23 cellular contexts compared by ENCODE assay signal in genomic region chr11:59778122-59778521, GRCh38. TPM values are rescaled to one million over a fixed set of nuclear protein-coding genes. Genes with fewer than 3 reads are reported as not detected.
DNase-seq lines count a peak whose midpoint lies in the region; ATAC-seq, FAIRE-seq and TF ChIP-seq lines count a peak whose summit lies in the region.
"Had no signal": no experiment of that assay in that cellular context is flagged by ENCODE, and none has a peak within 500 bp of the region (broad histone marks: within the 10 kb centered on the region; RNA-seq: fewer than 3 reads in every experiment).

No MANE protein-coding gene starts in this region.

- no peak overlapping the region for H2AFZ ChIP-seq in hepatocyte
- H2AFZ ChIP-seq: parathyroid adenoma had no signal

- ATAC-seq in pancreas (peak; percentile 62 to 84 (median 80)), HG03095 (IDR thresholded peaks at IDR 0.05; ENCODE audit: unreplicated experiment) (no peak)
- ATAC-seq: gastroesophageal sphincter; naive thymus-derived CD4-positive, alpha-beta T cell had no signal

- FAIRE-seq in pancreas (lab: Jason Lieb, UNC), result no peak
- FAIRE-seq: bronchial epithelial cell, GM18507, H1 had no signal

- no peaks in the 10 kb centered on the region for H3K27me3 ChIP-seq in hepatocyte
- no peaks in the 10 kb centered on the region for H3K27me3 ChIP-seq in pancreas
- H3K27me3 ChIP-seq: gastroesophageal sphincter had no signal

- no peaks in the 10 kb centered on the region for H3K9me3 ChIP-seq in hepatocyte (ENCODE audit: low read depth)
- H3K9me3 ChIP-seq in pancreas, result no peaks in the 10 kb centered on the region
- H3K9me3 ChIP-seq: gastroesophageal sphincter, left ventricle myocardium inferior had no signal

- H4K20me1 ChIP-seq in hepatocyte (ENCODE audit: insufficient read depth, poor library complexity, severe bottlenecking), result no peaks in the 10 kb centered on the region

- H3K79me2 ChIP-seq in hepatocyte, result peaks cover 60% of the 10 kb centered on the region
- H3K79me2 ChIP-seq: parathyroid adenoma had no signal

- H3K4me2 ChIP-seq in hepatocyte, result peak overlapping the region; percentile 50
- H3K4me2 ChIP-seq: KMS-11 had no signal

- H3K27ac ChIP-seq in hepatocyte, result peak overlapping the region; percentile 95
- H3K27ac ChIP-seq in pancreas, result peak overlapping the region in 3 of 4 donors; percentile 23 to 45 (median 30)
- H3K27ac ChIP-seq: epithelial cell of prostate, gastroesophageal sphincter, KMS-11, left ventricle myocardium inferior, parathyroid adenoma had no signal

- H3K36me3 ChIP-seq in hepatocyte (replicated peaks; ENCODE audit: insufficient read depth, low read depth), result peaks cover 4% of the 10 kb centered on the region
- H3K36me3 ChIP-seq in pancreas, result peaks cover 0 to 7% (median 0%) of the 10 kb centered on the region in 3 donors

- 71% methylated on average over 2 of the region's 2 CpGs for WGBS in hepatocyte (ENCODE audit: low lambda C conversion rate, missing lambda C conversion rate)
- WGBS in pancreas, 2 donors, result 32 to 39% methylated on average over 2 of the region's 2 CpGs

- DNase-seq in A172 (ENCODE audit: low spot score), result peak; percentile 16
- DNase-seq in LoVo (ENCODE audit: low spot score), result peak; percentile 81
- peak; percentile 79 for DNase-seq in hepatocyte (ENCODE audit: low spot score)
- peak in 3 of 6 donors; percentile 27 to 32 (median 31) for DNase-seq in pancreas
- DNase-seq in HCEC 1CT, result no peak
- no peak for DNase-seq in foreskin melanocyte
- DNase-seq in GM13977 (ENCODE audit: low spot score), result no peak
- DNase-seq: activated T-cell treated with anti-CD3 and anti-CD28 coated beads, Interleukin-2, amount 50 U/mL, for 24 hours; CD4-positive, CD25-positive, alpha-beta regulatory T cell; left ventricle myocardium inferior; naive thymus-derived CD4-positive, alpha-beta T cell; NCI-H1048; NCI-H2029 treated with DMSO at 0.1 percent for 48 hours; NK-92 treated with Interleukin-12 subunit alpha and Interleukin-12 subunit beta, amount 100 ng/mL, for 24 hours; stimulated activated CD4-positive, alpha-beta T cell treated with anti-CD3 and anti-CD28 coated beads, Interleukin-4, amount 100 ng/mL, for 24 hours had no signal

- H3K4me3 ChIP-seq in hepatocyte (no peak overlapping the region), pancreas (no peak overlapping the region)
- H3K4me3 ChIP-seq: gastroesophageal sphincter, left ventricle myocardium inferior had no signal

- intact Hi-C loops in pancreas (cut with DNase I), result no loop called here

- in situ Hi-C loops in GM13977 (cut with MboI; ENCODE audit: low pct_unique_long_range_greater_than_20kb, low sequenced_read_pairs, unreplicated experiment), result no loop called here

- no peak for TF ChIP-seq CTCF in hepatocyte (IDR thresholded peaks at IDR 0.05; ENCODE audit: poor library complexity)
- no peak for TF ChIP-seq CTCF in pancreas (IDR thresholded peaks at IDR 0.05)
- no peak for TF ChIP-seq CTCF in GM13977 (IDR thresholded peaks at IDR 0.05; ENCODE audit: extremely low read depth, insufficient read depth, missing control alignments)

- peaks cover 36% of the 10 kb centered on the region for H3K4me1 ChIP-seq in hepatocyte (ENCODE audit: insufficient read depth)
- peaks cover 11 to 25% (median 17%) of the 10 kb centered on the region in 3 donors for H3K4me1 ChIP-seq in pancreas
- H3K4me1 ChIP-seq: gastroesophageal sphincter had no signal

- H3K9me2 ChIP-seq in hepatocyte (replicated peaks; ENCODE audit: insufficient read depth), result no peaks in the 10 kb centered on the region

RNA-seq across cellular contexts. Expression of gene STX3, which starts 22.9 kb away (rescaled TPM):
- total RNA-seq in A172 (2014; rRNA removed; shearing (Covaris generic)), result 53.2 and 70.0 TPM in 2 replicates
- total RNA-seq in hepatocyte, result 140 and 153 TPM in 2 replicates
- polyA plus RNA-seq in hepatocyte, result 65.3 and 73.1 TPM in 2 replicates
- total RNA-seq in pancreas, result 10 to 100 TPM; 12.1 to 21.5 (median 15.3) TPM
- 10 to 100 TPM; 12.9 to 20.5 TPM for polyA plus RNA-seq in pancreas

RNA-seq across cellular contexts. Expression of gene MRPL16, which starts 32.5 kb away (rescaled TPM):
- total RNA-seq in A172 (2014; rRNA removed; shearing (Covaris generic)), result 58.4 and 66.5 TPM in 2 replicates
- 37.3 and 51.3 TPM in 2 replicates for total RNA-seq in hepatocyte
- polyA plus RNA-seq in hepatocyte, result 59.3 and 62.0 TPM in 2 replicates
- total RNA-seq in pancreas, result 10 to 100 TPM; 17.0 to 23.4 (median 19.6) TPM
- 10 to 100 TPM; 30.3 to 36.6 TPM for polyA plus RNA-seq in pancreas

Comparison
In these comparisons a context has a peak if more than half of its experiments do, and no peak if none do; other contexts are left out.
1. DNase-seq: peak in A172 (single experiment), LoVo (single experiment) and hepatocyte (single experiment); none in HCEC 1CT (single experiment), foreskin melanocyte (single experiment) and GM13977 (single experiment).